In the genomic region with DNA sequence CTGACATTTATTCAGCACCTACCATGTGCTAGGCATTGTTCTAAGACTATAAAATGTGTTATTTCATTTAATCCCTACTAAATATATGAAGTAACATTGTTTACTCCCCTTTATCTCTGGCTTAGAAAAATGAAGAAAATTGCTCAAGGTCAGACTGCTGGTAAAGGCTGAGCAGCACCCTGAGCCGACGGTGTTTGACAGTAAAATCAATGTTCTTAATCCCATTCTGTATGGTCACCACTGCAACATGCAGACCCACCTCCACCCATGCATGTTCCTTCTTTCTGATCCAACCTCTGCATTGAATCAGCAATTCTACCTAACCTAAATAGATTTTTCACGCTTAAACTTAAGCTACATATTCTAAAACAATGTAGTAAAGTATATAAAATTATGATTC, we compare ENCODE assay signal across 23 cellular contexts.
"Had no signal": no experiment of that assay in that cellular context is flagged by ENCODE, and none has a peak within 500 bp of the region (broad histone marks: within the 10 kb centered on the region; RNA-seq: fewer than 3 reads in every experiment).

No MANE protein-coding gene starts in this region.

- DNase-seq: natural killer cell; occipital lobe; ovary; posterior cingulate gyrus; psoas muscle; right cardiac atrium; right lobe of liver; sigmoid colon; small intestine; stimulated activated CD4-positive, alpha-beta T cell treated with anti-CD3 and anti-CD28 coated beads, Interleukin-15, amount 100 ng/mL, for 24 hours; stimulated activated CD4-positive, alpha-beta T cell treated with anti-CD3 and anti-CD28 coated beads, Interleukin-2, amount 100 ng/mL, for 24 hours; stimulated activated CD4-positive, alpha-beta T cell treated with anti-CD3 and anti-CD28 coated beads, Interleukin-2, amount 100 ng/mL, for 48 hours; stimulated activated CD4-positive, alpha-beta T cell treated with anti-CD3 and anti-CD28 coated beads, Interleukin-4, amount 100 ng/mL, for 24 hours; stimulated activated naive B cell treated with anti-CD40 and anti-IgM and Interleukin-4, amounts not matched to agents 10 μg/mL and 1 μg/mL and 100 μg/mL, for 72 hours; stimulated activated naive CD4-positive, alpha-beta T cell treated with Interleukin-2 at 50 U/mL for 16 hours; stomach; thyroid gland; transverse colon; upper lobe of right lung; uterus had no signal

- H3K4me3 ChIP-seq: neural progenitor cell, ovary, psoas muscle, right lobe of liver, sigmoid colon, stomach, thoracic aorta, thyroid gland, transverse colon, upper lobe of right lung, uterus had no signal

- H3K4me2 ChIP-seq: neural progenitor cell had no signal

- H3K9me3 ChIP-seq: ovary, psoas muscle, right lobe of liver, sigmoid colon, stomach, thoracic aorta, thyroid gland, transverse colon, upper lobe of right lung, uterus had no signal

- H3K79me2 ChIP-seq: parathyroid adenoma had no signal

- H3K4me1 ChIP-seq: parathyroid adenoma, psoas muscle, thyroid gland, transverse colon, upper lobe of right lung, uterus had no signal

- H3K9ac ChIP-seq: neural progenitor cell, parathyroid adenoma had no signal

- H3K36me3 ChIP-seq: neural progenitor cell, ovary, right lobe of liver, sigmoid colon, stomach, thoracic aorta, thyroid gland, transverse colon, upper lobe of right lung, uterus had no signal

- H3K27me3 ChIP-seq: ovary, right lobe of liver, sigmoid colon, stomach, thyroid gland, transverse colon, upper lobe of right lung, uterus had no signal

- H3K27ac ChIP-seq: neural progenitor cell, ovary, parathyroid adenoma, psoas muscle, right lobe of liver, sigmoid colon, stomach, thoracic aorta, thyroid gland, transverse colon, upper lobe of right lung, uterus had no signal
